In the genomic region with DNA sequence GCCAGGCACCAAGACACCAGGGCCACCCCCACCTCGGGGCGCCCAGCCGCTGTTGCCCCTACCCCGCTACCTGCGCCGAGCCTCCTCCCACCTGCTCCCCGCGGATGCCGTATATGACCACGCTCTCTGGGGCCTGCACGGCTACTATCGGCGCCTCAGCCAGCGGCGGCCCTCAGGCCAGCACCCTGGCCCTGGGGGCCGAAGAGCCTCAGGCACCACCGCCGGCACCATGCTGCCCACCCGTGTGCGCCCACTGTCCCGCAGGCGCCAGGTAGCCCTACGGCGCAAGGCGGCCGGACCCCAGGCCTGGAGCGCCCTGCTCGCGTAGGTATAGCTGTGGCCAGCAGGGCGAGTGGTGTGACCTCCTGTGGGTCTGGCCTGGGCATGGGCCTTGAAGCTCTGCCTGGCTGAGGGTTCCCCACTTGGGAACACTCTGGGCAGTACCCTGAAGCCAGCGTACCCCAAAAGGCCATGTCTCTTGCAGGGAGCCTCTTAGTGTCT, we compare ENCODE assay signal across 21 cellular contexts. TPM values are rescaled to one million over a fixed set of nuclear protein-coding genes. Genes with fewer than 3 reads are reported as not detected.
DNase-seq lines count a peak whose midpoint lies in the region; ATAC-seq, FAIRE-seq and TF ChIP-seq lines count a peak whose summit lies in the region.
"Had no signal": no experiment of that assay in that cellular context is flagged by ENCODE, and none has a peak within 500 bp of the region (broad histone marks: within the 10 kb centered on the region; RNA-seq: fewer than 3 reads in every experiment).

No MANE protein-coding gene starts in this region.

- no peak overlapping the region for H2AFZ ChIP-seq in K562 (ENCODE audit: low read depth, low read length)
- H2AFZ ChIP-seq: parathyroid adenoma had no signal

- peaks cover 1 to 5% (median 3%) of the 10 kb centered on the region in 3 donors for H3K27me3 Mint-ChIP-seq in CD14-positive monocyte (ENCODE audit: low read depth in 3 of 3)
- peaks cover 4% of the 10 kb centered on the region for H3K27me3 Mint-ChIP-seq in nephron progenitor cell (ENCODE audit: low read depth, poor library complexity)
- H3K27me3 Mint-ChIP-seq in CD4-positive, alpha-beta T cell, result no peaks in the 10 kb centered on the region
- H3K27me3 Mint-ChIP-seq: memory B cell; naive thymus-derived CD8-positive, alpha-beta T cell; stimulated activated naive B cell treated with anti-CD40 and anti-IgM and Interleukin-4, amounts not matched to agents 10 μg/mL and 1 μg/mL and 100 μg/mL, for 72 hours had no signal

- H3K27me3 ChIP-seq in BLaER1 (no peaks in the 10 kb centered on the region), K562 (ENCODE audit: control insufficient read depth in 2 of 2, insufficient read depth in 2 of 2, low read length in 2 of 2) (no peaks in the 10 kb centered on the region)
- H3K27me3 ChIP-seq in CD4-positive, alpha-beta T cell (ENCODE audit: control insufficient read depth, insufficient read depth, low read length), result no peaks in the 10 kb centered on the region
- H3K27me3 ChIP-seq: foreskin keratinocyte, transverse colon had no signal

- intact Hi-C loops in CD14-positive monocyte (cut with micrococcal nuclease), result loop anchor here in 1 of 2 donors (2.0 to 5.0 kb wide), 2 partner anchors 14 to 171 kb away; no protein-coding TSS in a partner anchor
- intact Hi-C loops in K562 (cut with micrococcal nuclease), result loop anchor here (1.0 to 5.0 kb wide), 3 partner anchors 14 to 119 kb away; no protein-coding TSS in a partner anchor
- intact Hi-C loops in CD4-positive, alpha-beta T cell (cut with DNase I, micrococcal nuclease), result loop anchor here (1.0 to 5.0 kb wide), 8 partner anchors 14 to 171 kb away; a partner anchor contains a TSS

- H4K20me1 ChIP-seq in BLaER1 (peaks cover 75% of the 10 kb centered on the region), K562 (replicated peaks; ENCODE audit: control insufficient read depth, insufficient read depth, low read length) (no peaks in the 10 kb centered on the region; the same call in none of the 2 replicates)

- peak overlapping the region in 5 of 7 donors; percentile 43 to 88 (median 74) for H3K27ac Mint-ChIP-seq in CD14-positive monocyte
- H3K27ac Mint-ChIP-seq in nephron progenitor cell, result no peak overlapping the region
- no peak overlapping the region for H3K27ac Mint-ChIP-seq in CD4-positive, alpha-beta T cell
- H3K27ac Mint-ChIP-seq: memory B cell; stimulated activated naive B cell treated with anti-CD40 and anti-IgM and Interleukin-4, amounts not matched to agents 10 μg/mL and 1 μg/mL and 100 μg/mL, for 72 hours had no signal

- WGBS in K562 (ENCODE audit: insufficient coverage, low coverage, missing lambda C conversion rate), result 92% methylated on average over 31 of the region's 31 CpGs

- no peak for TF ChIP-seq CTCF in CD14-positive monocyte (IDR thresholded peaks at IDR 0.05)
- no peak for TF ChIP-seq CTCF in K562 (IDR thresholded peaks at IDR 0.05 in 2 of 3, conservative IDR thresholded peaks at IDR 0.05 in 1 of 3; ENCODE audit: insufficient read depth in 2 of 3, low read depth in 1 of 3, low read length in 3 of 3)
- no peak for TF ChIP-seq CTCF in nephron progenitor cell (IDR thresholded peaks at IDR 0.05)
- TF ChIP-seq CTCF in CD4-positive, alpha-beta T cell (IDR thresholded peaks at IDR 0.05), result no peak

- H3K4me2 ChIP-seq in BLaER1, result peak overlapping the region; percentile 96
- no peak overlapping the region; the same call in 1 of the 2 replicates for H3K4me2 ChIP-seq in K562 (ENCODE audit: insufficient read depth, low read length)

- in situ Hi-C loops in K562 (cut with MboI), result no loop called here
- in situ Hi-C loops in KBM-7 (cut with MboI; ENCODE audit: low pct_unique_long_range_greater_than_20kb, low sequenced_read_pairs), result loop anchor here (25.0 kb wide), 1 partner anchor 796 kb away; no protein-coding TSS in a partner anchor

- POLR2A ChIA-PET in K562 (lab: Yijun Ruan, JAX), result interaction anchor here (0.6 to 0.9 kb wide), 2 partner anchors 10 to 54 kb away, joined by 3 to 5 read pairs; no protein-coding TSS in a partner anchor
- POLR2A ChIA-PET in CD4-positive, alpha-beta T cell (lab: Charles Lee), result interaction anchor here (0.8 to 4.4 kb wide), 3 partner anchors 13 to 18 kb away, joined by 5 to 25 read pairs (median 11); a partner anchor contains a TSS

- H3K36me3 Mint-ChIP-seq in CD14-positive monocyte (peaks cover 48 to 78% of the 10 kb centered on the region in 2 donors), nephron progenitor cell (ENCODE audit: low read depth) (peaks cover 10% of the 10 kb centered on the region)
- H3K36me3 Mint-ChIP-seq in CD4-positive, alpha-beta T cell (ENCODE audit: low read depth), result peaks cover 62% of the 10 kb centered on the region

- peak overlapping the region; percentile 50 for H3K9ac ChIP-seq in BLaER1
- peak overlapping the region in 1 of 2 experiments; percentile 87; a peak in 2 of 4 replicates for H3K9ac ChIP-seq in K562 (ENCODE audit: insufficient read depth in 1 of 2, low read depth in 2 of 2, low read length in 2 of 2)
- H3K9ac ChIP-seq: parathyroid adenoma had no signal

- peaks cover 25% of the 10 kb centered on the region for H3K79me2 ChIP-seq in K562 (ENCODE audit: control insufficient read depth, insufficient read depth, low read length)

- H3K4me1 ChIP-seq in BLaER1 (peaks cover 81% of the 10 kb centered on the region), K562 (replicated peaks in 1 of 2; ENCODE audit: control insufficient read depth in 2 of 2, insufficient read depth in 2 of 2, low read length in 2 of 2) (peaks cover 18 to 60% of the 10 kb centered on the region in 2 experiments)
- H3K4me1 ChIP-seq: foreskin keratinocyte had no signal

- TF ChIP-seq POLR2A in K562 (conservative IDR thresholded peaks at IDR 0.05), result no peak

- no peak for TF ChIP-seq EP300 in K562 (IDR thresholded peaks at IDR 0.05; ENCODE audit: low read length)

- H3K36me3 ChIP-seq in BLaER1 (peaks cover 68% of the 10 kb centered on the region), K562 (ENCODE audit: control insufficient read depth, insufficient read depth, low read length) (peaks cover 70% of the 10 kb centered on the region; the same call in 2 of the 3 replicates)
- H3K36me3 ChIP-seq: transverse colon had no signal

- peak overlapping the region; percentile 47 for H3K4me3 ChIP-seq in BLaER1
- H3K4me3 ChIP-seq in K562, result no peak overlapping the region
- H3K4me3 ChIP-seq: transverse colon had no signal

- H3K9me3 ChIP-seq in BLaER1 (no peaks in the 10 kb centered on the region), K562 (replicated peaks; ENCODE audit: control insufficient read depth, insufficient read depth, low read depth, low read length) (no peaks in the 10 kb centered on the region)
- H3K9me3 ChIP-seq in CD4-positive, alpha-beta T cell (ENCODE audit: control insufficient read depth, low read length), result no peaks in the 10 kb centered on the region
- H3K9me3 ChIP-seq: Caco-2, transverse colon had no signal

- no peak for DNase-seq in CD14-positive monocyte (ENCODE audit: low spot score)
- DNase-seq in K562 (ENCODE audit: extremely low read depth in 1 of 4, low spot score in 3 of 4), result no peak
- DNase-seq in nephron progenitor cell, result no peak
- DNase-seq in CD4-positive, alpha-beta T cell, result no peak
- no peak for DNase-seq in KBM-7
- DNase-seq: activated effector memory CD4-positive, alpha-beta T cell treated with anti-CD3 and anti-CD28 coated beads, Interleukin-2, amount 50 U/mL, for 16 hours; AML-193; amniotic stem cell; Caco-2; foreskin keratinocyte; NCI-H1436; stimulated activated naive B cell treated with anti-CD40 and anti-IgM and Interleukin-4, amounts not matched to agents 10 μg/mL and 1 μg/mL and 100 μg/mL, for 72 hours; transverse colon had no signal

- no peak overlapping the region for H3K4me3 Mint-ChIP-seq in CD14-positive monocyte
- peak overlapping the region; percentile 32 for H3K4me3 Mint-ChIP-seq in nephron progenitor cell
- no peak overlapping the region for H3K4me3 Mint-ChIP-seq in CD4-positive, alpha-beta T cell
- H3K4me3 Mint-ChIP-seq: H9; memory B cell; stimulated activated naive B cell treated with anti-CD40 and anti-IgM and Interleukin-4, amounts not matched to agents 10 μg/mL and 1 μg/mL and 100 μg/mL, for 72 hours had no signal

- no peaks in the 10 kb centered on the region for H3K9me3 Mint-ChIP-seq in CD14-positive monocyte
- no peaks in the 10 kb centered on the region for H3K9me3 Mint-ChIP-seq in nephron progenitor cell
- no peaks in the 10 kb centered on the region for H3K9me3 Mint-ChIP-seq in CD4-positive, alpha-beta T cell
- H3K9me3 Mint-ChIP-seq: H9; memory B cell; naive thymus-derived CD8-positive, alpha-beta T cell; stimulated activated naive B cell treated with anti-CD40 and anti-IgM and Interleukin-4, amounts not matched to agents 10 μg/mL and 1 μg/mL and 100 μg/mL, for 72 hours had no signal

- peak overlapping the region; percentile 44 for H3K27ac ChIP-seq in BLaER1
- peak overlapping the region; percentile 45; the same call in 2 of the 3 replicates for H3K27ac ChIP-seq in K562 (ENCODE audit: extremely low read depth, low read depth, low read length)
- H3K27ac ChIP-seq in CD4-positive, alpha-beta T cell (ENCODE audit: low read depth, low read length), result no peak overlapping the region
- H3K27ac ChIP-seq: foreskin keratinocyte, parathyroid adenoma, transverse colon had no signal

- TF ChIP-seq RAD21 in K562 (CRISPR knock-in tag; conservative IDR thresholded peaks at IDR 0.05 in 1 of 2, IDR thresholded peaks at IDR 0.05 in 1 of 2), result no peak

- no TSS peak for BruUV-seq in K562 (replicated peaks; lab: Mats Ljungman, UMichigan)

- CTCF ChIA-PET in K562 (lab: Yijun Ruan, JAX; ENCODE audit: low intra/inter-chr PET ratio), result interaction anchor here (0.6 to 1.5 kb wide), 3 partner anchors 15 to 119 kb away, joined by 3 to 5 read pairs (median 3); no protein-coding TSS in a partner anchor
- CTCF ChIA-PET in CD4-positive, alpha-beta T cell (lab: Charles Lee), result interaction anchor here (0.8 to 5.3 kb wide), 5 partner anchors 9 to 124 kb away, joined by 3 to 34 read pairs (median 5); a partner anchor contains a TSS

- H3K4me1 Mint-ChIP-seq in CD14-positive monocyte, result peaks cover 38% of the 10 kb centered on the region
- peaks cover 82% of the 10 kb centered on the region for H3K4me1 Mint-ChIP-seq in nephron progenitor cell
- H3K4me1 Mint-ChIP-seq in CD4-positive, alpha-beta T cell (ENCODE audit: low read depth), result peaks cover 60% of the 10 kb centered on the region

- peaks cover 3% of the 10 kb centered on the region for H3K9me1 ChIP-seq in K562 (ENCODE audit: control insufficient read depth, insufficient read depth, low read length)

- ATAC-seq in K562 (peak; percentile 1; the same call in 1 of the 3 replicates), GM21526 (IDR thresholded peaks at IDR 0.05; ENCODE audit: low FRiP score, unreplicated experiment) (no peak)
- no peak for ATAC-seq in CD4-positive, alpha-beta T cell (ENCODE audit: poor library complexity)

- no peak for FAIRE-seq in K562 (lab: Jason Lieb, UNC)
- FAIRE-seq: keratinocyte had no signal

RNA-seq across cellular contexts. Expression of a gene that starts 14.8 kb away (rescaled TPM):
- not detected for polyA plus RNA-seq in CD14-positive monocyte
- total RNA-seq in K562 (2011; cell fraction: chromatin; rRNA removed; ENCODE audit: low replicate concordance), result 91.4 and 271 TPM in 2 replicates
- 402 and 460 TPM in 2 replicates for total RNA-seq in K562 (2011; cell fraction: nucleolus; rRNA removed)
- total RNA-seq in K562 (2011; cell fraction: nucleoplasm; rRNA removed), result 333 and 334 TPM in 2 replicates
- 478 and 553 TPM in 2 replicates for total RNA-seq in K562 (2014; rRNA removed)
- total RNA-seq in K562 (2014; rRNA removed; fragmentation: Illumina TruSeq; extraction: Trizol), result 91.5 and 123 TPM in 2 replicates
- total RNA-seq in K562 (2015; rRNA removed; fragmentation: Illumina TruSeq; extraction: Trizol), result 269 and 279 TPM in 2 replicates
- 396 and 429 TPM in 2 replicates for total RNA-seq in K562 (2021)
- 343 and 350 TPM in 2 replicates for polyA plus RNA-seq in K562 (2011; rRNA removed)
- polyA plus RNA-seq in K562 (2011; cell fraction: cytosol; rRNA removed), result 540 and 788 TPM in 2 replicates
- 206 and 271 TPM in 2 replicates for polyA plus RNA-seq in K562 (2011; cell fraction: nucleus; rRNA removed)
- polyA plus RNA-seq in K562 (2012), result 413 and 460 TPM in 2 replicates
- polyA plus RNA-seq in K562 (2014; fragmentation: Illumina TruSeq; extraction: Trizol), result 661 and 667 TPM in 2 replicates
- 10 to 100 TPM; 20.7 to 61.7 TPM for polyA plus RNA-seq in K562 (2014; fragmentation: Nextera tagmentation; extraction: Ambion mirVana)
- 700 and 703 TPM in 2 replicates for polyA plus RNA-seq in K562 (2014; rRNA removed)
- 33.7 and 59.6 TPM in 2 replicates for polyA minus RNA-seq in K562 (2011; rRNA and poly(A)+ RNA removed)
- 108 and 146 TPM in 2 replicates for polyA minus RNA-seq in K562 (2011; cell fraction: cytosol; rRNA and poly(A)+ RNA removed)
- polyA minus RNA-seq in K562 (2011; cell fraction: nucleus; rRNA and poly(A)+ RNA removed), result 24.1 and 38.4 TPM in 2 replicates
- 1 to 10 TPM; 5.5 to 6.5 TPM for total RNA-seq in CD4-positive, alpha-beta T cell

RNA-seq across cellular contexts. Expression of a gene that starts 19.4 kb away (rescaled TPM):
- polyA plus RNA-seq in CD14-positive monocyte (10 to 100 TPM; 30.4 to 33.4 TPM), K562 (2011; rRNA removed) (28.2 and 49.4 TPM in 2 replicates), K562 (2014; fragmentation: Illumina TruSeq; extraction: Trizol) (48.8 and 66.2 TPM in 2 replicates), K562 (2014; fragmentation: Nextera tagmentation; extraction: Ambion mirVana) (under 1 TPM; 0.51 to 0.71 TPM), K562 (2014; rRNA removed) (73.5 and 77.9 TPM in 2 replicates)
- 71.0 and 248 TPM in 2 replicates for total RNA-seq in K562 (2011; cell fraction: chromatin; rRNA removed; ENCODE audit: low replicate concordance)
- 153 and 166 TPM in 2 replicates for total RNA-seq in K562 (2011; cell fraction: nucleolus; rRNA removed)
- total RNA-seq in K562 (2011; cell fraction: nucleoplasm; rRNA removed), result 88.0 and 98.6 TPM in 2 replicates
- total RNA-seq in K562 (2014; rRNA removed) (78.5 and 108 TPM in 2 replicates), K562 (2014; rRNA removed; fragmentation: Illumina TruSeq; extraction: Trizol) (10.9 and 13.6 TPM in 2 replicates), K562 (2015; rRNA removed; fragmentation: Illumina TruSeq; extraction: Trizol) (44.2 and 47.5 TPM in 2 replicates), K562 (2021) (87.8 and 100 TPM in 2 replicates)
- polyA plus RNA-seq in K562 (2011; cell fraction: cytosol; rRNA removed), result 55.4 and 121 TPM in 2 replicates
- polyA plus RNA-seq in K562 (2011; cell fraction: nucleus; rRNA removed), result 203 and 295 TPM in 2 replicates
- polyA plus RNA-seq in K562 (2012), result 64.0 and 103 TPM in 2 replicates
- 18.5 and 28.5 TPM in 2 replicates for polyA minus RNA-seq in K562 (2011; rRNA and poly(A)+ RNA removed)
- polyA minus RNA-seq in K562 (2011; cell fraction: cytosol; rRNA and poly(A)+ RNA removed), result 53.9 and 65.8 TPM in 2 replicates
- polyA minus RNA-seq in K562 (2011; cell fraction: nucleus; rRNA and poly(A)+ RNA removed), result 59.1 and 64.5 TPM in 2 replicates
- total RNA-seq in CD4-positive, alpha-beta T cell, result 100 to 1,000 TPM; 159 to 166 TPM

RNA-seq across cellular contexts. Expression of a gene that starts 24.9 kb away (rescaled TPM):
- polyA plus RNA-seq in CD14-positive monocyte (under 1 TPM in 1 of 2 donors, not detected in 1; 0.15 TPM), K562 (2011; rRNA removed) (0.62 and 0.74 TPM in 2 replicates), K562 (2014; fragmentation: Illumina TruSeq; extraction: Trizol) (0.40 and 0.76 TPM in 2 replicates), K562 (2014; fragmentation: Nextera tagmentation; extraction: Ambion mirVana) (not detected), K562 (2014; rRNA removed) (0.33 and 0.58 TPM in 2 replicates)
- total RNA-seq in K562 (2011; cell fraction: chromatin; rRNA removed; ENCODE audit: low replicate concordance), result 1.0 and 3.7 TPM in 2 replicates
- 1.6 and 4.0 TPM in 2 replicates for total RNA-seq in K562 (2011; cell fraction: nucleolus; rRNA removed)
- total RNA-seq in K562 (2011; cell fraction: nucleoplasm; rRNA removed), result 1.2 TPM in 2 replicates
- total RNA-seq in K562 (2014; rRNA removed) (0.73 and 1.3 TPM in 2 replicates), K562 (2014; rRNA removed; fragmentation: Illumina TruSeq; extraction: Trizol) (0.19 and 0.22 TPM in 2 replicates), K562 (2015; rRNA removed; fragmentation: Illumina TruSeq; extraction: Trizol) (0.22 and 0.49 TPM in 2 replicates), K562 (2021) (0.89 and 1.0 TPM in 2 replicates)
- 0.84 and 2.3 TPM in 2 replicates for polyA plus RNA-seq in K562 (2011; cell fraction: cytosol; rRNA removed)
- 0.60 and 1.5 TPM in 2 replicates for polyA plus RNA-seq in K562 (2011; cell fraction: nucleus; rRNA removed)
- 0.35 and 0.68 TPM in 2 replicates for polyA plus RNA-seq in K562 (2012)
- 0.42 and 1.1 TPM in 2 replicates for polyA minus RNA-seq in K562 (2011; rRNA and poly(A)+ RNA removed)
- 1.6 TPM in 1 of 2 replicates, not detected in the other for polyA minus RNA-seq in K562 (2011; cell fraction: cytosol; rRNA and poly(A)+ RNA removed)
- polyA minus RNA-seq in K562 (2011; cell fraction: nucleus; rRNA and poly(A)+ RNA removed), result 0.89 and 2.6 TPM in 2 replicates
- total RNA-seq in CD4-positive, alpha-beta T cell, result 1 to 10 TPM; 3.2 to 3.7 TPM
- total RNA-seq: epithelial cell of proximal tubule, foreskin keratinocyte had no signal
- polyA plus RNA-seq: foreskin keratinocyte, keratinocyte had no signal

Comparison
In these comparisons a context has a peak if more than half of its experiments do, and no peak if none do; other contexts are left out.
1. H3K27ac Mint-ChIP-seq: peak in CD14-positive monocyte (5 of 7); none in nephron progenitor cell (single experiment) and CD4-positive, alpha-beta T cell (single experiment).
2. RNA of a gene that starts 14.8 kb away (total RNA-seq): 91.4 to 553 TPM in K562; 5.5 to 6.5 TPM in CD4-positive, alpha-beta T cell; every median in the first group is over 10 times any median in the second.